In genomic region chr2:104468846-104469245, GRCh38 we compare ENCODE assay signal across 23 cellular contexts.
"Had no signal": no experiment of that assay in that cellular context is flagged by ENCODE, and none has a peak within 500 bp of the region (broad histone marks: within the 10 kb centered on the region; RNA-seq: fewer than 3 reads in every experiment).

No MANE protein-coding gene starts in this region.

- H3K27ac ChIP-seq: adrenal gland, ascending aorta, cardiac muscle cell, right lobe of liver, tibial nerve had no signal

- DNase-seq: activated CD4-positive, alpha-beta memory T cell treated with anti-CD3 and anti-CD28 coated beads for 36 hours; activated CD4-positive, alpha-beta T cell treated with anti-CD3 and anti-CD28 coated beads, Interleukin-2, amount 10 ng/mL, durations not matched to agents 24 days and 14 days; activated CD4-positive, CD25-positive, alpha-beta regulatory T cell treated with anti-CD3 and anti-CD28 coated beads, Interleukin-2, amount 50 U/mL, for 72 hours; activated CD8-positive, alpha-beta memory T cell treated with anti-CD3 and anti-CD28 coated beads, Interleukin-2, amount 50 U/mL, for 4 hours; activated effector memory CD4-positive, alpha-beta T cell treated with anti-CD3 and anti-CD28 coated beads, Interleukin-2, amount 50 U/mL, for 16 hours; activated naive CD4-positive, alpha-beta T cell treated with anti-CD3 and anti-CD28 coated beads for 36 hours; activated naive CD8-positive, alpha-beta T cell treated with anti-CD3 and anti-CD28 coated beads for 36 hours; activated T-cell treated with anti-CD3 and anti-CD28 coated beads, Interleukin-2, amount 50 U/mL, for 1 hour; adrenal gland; endodermal cell; foreskin fibroblast; islet precursor cell; left cardiac atrium; left ventricle myocardium superior; naive thymus-derived CD8-positive, alpha-beta T cell; posterior cingulate gyrus; right lobe of liver; SK-N-SH; stimulated activated CD4-positive, alpha-beta T cell treated with anti-CD3 and anti-CD28 coated beads, Interleukin-2, amount 100 ng/mL, for 48 hours; T-helper 17 cell had no signal

- H3K4me3 ChIP-seq: adrenal gland, ascending aorta, cardiac muscle cell, right lobe of liver, tibial nerve had no signal
